In genomic region chr12:15861404-15861803, GRCh38 we compare ENCODE assay signal across 26 cellular contexts.
"Had no signal": no experiment of that assay in that cellular context is flagged by ENCODE, and none has a peak within 500 bp of the region (broad histone marks: within the 10 kb centered on the region; RNA-seq: fewer than 3 reads in every experiment).

No MANE protein-coding gene starts in this region.

- DNase-seq: activated CD4-positive, alpha-beta T cell treated with anti-CD3 and anti-CD28 coated beads for 48 hours; activated CD4-positive, alpha-beta T cell treated with anti-CD3 and anti-CD28 coated beads, Interleukin-2, amount 50 U/mL, for 48 hours; activated CD8-positive, alpha-beta memory T cell treated with anti-CD3 and anti-CD28 coated beads for 24 hours; activated effector memory CD4-positive, alpha-beta T cell treated with anti-CD3 and anti-CD28 coated beads, Interleukin-2, amount 50 U/mL, for 16 hours; activated naive CD4-positive, alpha-beta T cell treated with anti-CD3 and anti-CD28 coated beads for 36 hours; activated naive CD8-positive, alpha-beta T cell treated with anti-CD3 and anti-CD28 coated beads, Interleukin-2, amount 10 ng/mL, durations not matched to agents 7 days and 5 days; amygdala; dorsolateral prefrontal cortex; effector memory CD4-positive, alpha-beta T cell; foreskin melanocyte; heart right ventricle; left lung; ovary; stimulated activated CD4-positive, alpha-beta T cell treated with anti-CD3 and anti-CD28 coated beads, Interleukin-15, amount 100 ng/mL, for 24 hours; stimulated activated CD4-positive, alpha-beta T cell treated with anti-CD3 and anti-CD28 coated beads, Interleukin-2, amount 100 ng/mL, for 24 hours; stimulated activated naive B cell treated with anti-CD40 and anti-IgM and Interleukin-4, amounts not matched to agents 10 μg/mL and 1 μg/mL and 100 μg/mL, for 72 hours; stomach; SW 1271; T-helper 9 cell; tibial artery had no signal

- ATAC-seq: heart right ventricle; left lung; stimulated activated naive B cell treated with anti-CD40 and anti-IgM and Interleukin-4, amounts not matched to agents 10 μg/mL and 1 μg/mL and 100 μg/mL, for 72 hours had no signal

- H3K27me3 ChIP-seq: dorsolateral prefrontal cortex, left lung, neutrophil, ovary, tibial artery had no signal

- H3K4me1 ChIP-seq: heart right ventricle, stomach, suprapubic skin had no signal

- FAIRE-seq: bronchial epithelial cell, TTC549 had no signal

- H3K36me3 ChIP-seq: heart right ventricle, left lung, neutrophil, ovary, stomach, suprapubic skin, tibial artery had no signal

- H3K4me3 ChIP-seq: dorsolateral prefrontal cortex, heart right ventricle, left lung, lung, ovary, stomach, suprapubic skin, tibial artery had no signal

- H3K9me3 ChIP-seq: heart right ventricle, left lung, neutrophil, ovary, stomach, suprapubic skin, tibial artery had no signal

- H3K27ac ChIP-seq: dorsolateral prefrontal cortex, heart right ventricle, left lung, neutrophil, ovary, stomach, suprapubic skin, tibial artery, VCaP had no signal
